ENCODE assay signal across 20 cellular contexts in the genomic region with DNA sequence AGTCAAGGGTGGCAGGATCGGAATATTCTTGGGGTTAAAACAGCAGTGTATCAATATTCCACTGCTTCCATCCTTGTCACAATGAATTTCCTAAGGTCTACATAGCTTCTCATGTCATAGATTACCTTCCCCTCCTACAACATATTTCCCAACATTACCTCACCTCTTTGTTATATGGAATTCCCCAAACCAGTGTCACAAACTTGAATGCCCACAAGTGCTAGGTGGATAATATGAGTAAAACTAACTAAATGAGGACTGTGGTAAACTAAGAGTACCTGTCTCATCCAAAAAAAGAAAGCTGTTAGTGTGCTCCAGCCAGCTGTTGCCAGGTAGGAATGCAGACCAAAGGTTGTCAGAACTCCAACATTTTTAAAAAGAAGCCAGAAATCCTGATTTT. TPM values are rescaled to one million over a fixed set of nuclear protein-coding genes. Genes with fewer than 3 reads are reported as not detected.
A peak's percentile ranks its signal among the peaks of the same experiment; 100 is the strongest.
DNase-seq lines count a peak whose midpoint lies in the region; ATAC-seq and FAIRE-seq lines count a peak whose summit lies in the region.
"Had no signal": no experiment of that assay in that cellular context is flagged by ENCODE, and none has a peak within 500 bp of the region (broad histone marks: within the 10 kb centered on the region; RNA-seq: fewer than 3 reads in every experiment).

No MANE protein-coding gene starts in this region.

- intact Hi-C loops in left ventricle myocardium superior (cut with micrococcal nuclease) = no loop called here

- H3K36me3 Mint-ChIP-seq in activated naive CD4-positive, alpha-beta T cell treated with anti-CD3 and anti-CD28 coated beads, Interleukin-2, amount 50 U/mL, for 72 hours = no peaks in the 10 kb centered on the region
- H3K36me3 Mint-ChIP-seq in activated naive CD4-positive, alpha-beta T cell treated with anti-CD3 and anti-CD28 coated beads, Interleukin-2, amount 10 ng/mL, durations not matched to agents 7 days and 5 days = no peaks in the 10 kb centered on the region

- FAIRE-seq in RCC 7860 (lab: Jason Lieb, UNC) = no peak
- FAIRE-seq: A204.1, G401.6, GM12891 had no signal

- H3K27ac ChIP-seq in epithelial cell of prostate = peak overlapping the region; percentile 66
- H3K27ac ChIP-seq: BLaER1 treated with 17β-estradiol and CSF1 and Interleukin-3, amounts not matched to agents 10 nM and 100 nM; RWPE1 had no signal

- peaks cover 13% of the 10 kb centered on the region for H3K27me3 Mint-ChIP-seq in activated naive CD4-positive, alpha-beta T cell treated with anti-CD3 and anti-CD28 coated beads, Interleukin-2, amount 10 ng/mL, durations not matched to agents 7 days and 5 days

- CTCF ChIA-PET in activated naive CD4-positive, alpha-beta T cell treated with anti-CD3 and anti-CD28 coated beads, Interleukin-2, amount 10 ng/mL, durations not matched to agents 7 days and 5 days (lab: Charles Lee) = no interaction called here

- H3K27ac Mint-ChIP-seq in activated naive CD4-positive, alpha-beta T cell treated with anti-CD3 and anti-CD28 coated beads, Interleukin-2, amount 50 U/mL, for 72 hours = no peak overlapping the region
- no peak overlapping the region for H3K27ac Mint-ChIP-seq in activated naive CD4-positive, alpha-beta T cell treated with anti-CD3 and anti-CD28 coated beads, Interleukin-2, amount 10 ng/mL, durations not matched to agents 7 days and 5 days
- H3K27ac Mint-ChIP-seq: H9 had no signal

- no peak overlapping the region for H3K4me3 Mint-ChIP-seq in activated naive CD4-positive, alpha-beta T cell treated with anti-CD3 and anti-CD28 coated beads, Interleukin-2, amount 10 ng/mL, durations not matched to agents 7 days and 5 days
- H3K4me3 Mint-ChIP-seq: H9 had no signal

- peak; percentile 31 to 57 for ATAC-seq in activated naive CD4-positive, alpha-beta T cell treated with anti-CD3 and anti-CD28 coated beads, Interleukin-2, amount 50 U/mL, for 72 hours
- peak; percentile 38 for ATAC-seq in stimulated activated naive CD8-positive, alpha-beta T cell treated with anti-CD3 and anti-CD28 coated beads, Interleukin-15, Interleukin-2, amounts not matched to agents 100 U/mL and 50 U/mL, for 24 hours
- ATAC-seq in left ventricle myocardium superior = no peak

- peaks cover 9% of the 10 kb centered on the region for H3K4me1 Mint-ChIP-seq in activated naive CD4-positive, alpha-beta T cell treated with anti-CD3 and anti-CD28 coated beads, Interleukin-2, amount 10 ng/mL, durations not matched to agents 7 days and 5 days
- H3K4me1 Mint-ChIP-seq: H9 had no signal

- no peak overlapping the region for H3K4me3 ChIP-seq in H7 (ENCODE audit: insufficient read depth, low read depth, low read length)
- H3K4me3 ChIP-seq: BLaER1 treated with 17β-estradiol and CSF1 and Interleukin-3, amounts not matched to agents 10 nM and 100 nM had no signal

- H3K36me3 ChIP-seq in H7 (replicated peaks; ENCODE audit: control insufficient read depth, insufficient read depth, low read length) = no peaks in the 10 kb centered on the region
- H3K36me3 ChIP-seq: BLaER1 treated with 17β-estradiol and CSF1 and Interleukin-3, amounts not matched to agents 10 nM and 100 nM had no signal

- no peaks in the 10 kb centered on the region for H3K27me3 ChIP-seq in H7 (ENCODE audit: control insufficient read depth, insufficient read depth, low read length)
- H3K27me3 ChIP-seq: BLaER1 treated with 17β-estradiol and CSF1 and Interleukin-3, amounts not matched to agents 10 nM and 100 nM had no signal

- DNase-seq in activated naive CD4-positive, alpha-beta T cell treated with anti-CD3 and anti-CD28 coated beads, Interleukin-2, amount 50 U/mL, for 72 hours (ENCODE audit: low spot score in 2 of 2) = no peak
- no peak for DNase-seq in activated naive CD4-positive, alpha-beta T cell treated with anti-CD3 and anti-CD28 coated beads, Interleukin-2, amount 10 ng/mL, durations not matched to agents 7 days and 5 days
- DNase-seq in RCC 7860 (ENCODE audit: low spot score) (peak; percentile 38), epithelial cell of prostate (ENCODE audit: low read depth, low spot score) (no peak), left ventricle myocardium superior (no peak), hippocampal formation (lab: John Stamatoyannopoulos, UW) (no peak), H7 (no peak)
- no peak for DNase-seq in stimulated activated naive CD8-positive, alpha-beta T cell treated with anti-CD3 and anti-CD28 coated beads, Interleukin-15, Interleukin-2, amounts not matched to agents 100 U/mL and 50 U/mL, for 24 hours
- DNase-seq: DND-41, H9, NCI-H1417, NCI-H1930, NCI-H2171, NCI-H446 treated with DMSO at 0.1 percent for 48 hours, NCI-H748 treated with DMSO at 0.1 percent for 48 hours had no signal

- no peaks in the 10 kb centered on the region for H3K9me3 Mint-ChIP-seq in activated naive CD4-positive, alpha-beta T cell treated with anti-CD3 and anti-CD28 coated beads, Interleukin-2, amount 50 U/mL, for 72 hours
- no peaks in the 10 kb centered on the region for H3K9me3 Mint-ChIP-seq in activated naive CD4-positive, alpha-beta T cell treated with anti-CD3 and anti-CD28 coated beads, Interleukin-2, amount 10 ng/mL, durations not matched to agents 7 days and 5 days
- H3K9me3 Mint-ChIP-seq: H9 had no signal

RNA-seq across cellular contexts. Expression of gene NUCB2, which starts 17.0 kb away (rescaled TPM):
- 100 to 1,000 TPM in 1 of 2 donors, 10 to 100 TPM in 1; 49.4 to 122 TPM for total RNA-seq in activated naive CD4-positive, alpha-beta T cell treated with anti-CD3 and anti-CD28 coated beads, Interleukin-2, amount 50 U/mL, for 72 hours
- 116 TPM for total RNA-seq in left ventricle myocardium superior
- 4.1 and 4.9 TPM in 2 replicates for total RNA-seq in H7 (2014; rRNA removed; shearing (Covaris generic))

RNA-seq across cellular contexts. Expression of gene PIK3C2A, which starts 51.7 kb away (rescaled TPM):
- total RNA-seq in activated naive CD4-positive, alpha-beta T cell treated with anti-CD3 and anti-CD28 coated beads, Interleukin-2, amount 50 U/mL, for 72 hours = 10 to 100 TPM; 24.0 to 29.2 TPM
- 32.9 TPM for total RNA-seq in left ventricle myocardium superior
- total RNA-seq in H7 (2014; rRNA removed; shearing (Covaris generic)) = 29.0 and 65.8 TPM in 2 replicates
